Comparison of ENCODE assay signal across 16 cellular contexts in genomic region chr1:64940026-64940425, GRCh38. TPM values are rescaled to one million over a fixed set of nuclear protein-coding genes. Genes with fewer than 3 reads are reported as not detected.
DNase-seq lines count a peak whose midpoint lies in the region; ATAC-seq and TF ChIP-seq lines count a peak whose summit lies in the region.
"Had no signal": no experiment of that assay in that cellular context is flagged by ENCODE, and none has a peak within 500 bp of the region (broad histone marks: within the 10 kb centered on the region; RNA-seq: fewer than 3 reads in every experiment).

No MANE protein-coding gene starts in this region.

- peaks cover 3% of the 10 kb centered on the region for H3K9me3 Mint-ChIP-seq in activated CD4-positive, alpha-beta T cell treated with anti-CD3 and anti-CD28 coated beads for 36 hours (ENCODE audit: low read depth)
- no peaks in the 10 kb centered on the region for H3K9me3 Mint-ChIP-seq in endothelial cell (ENCODE audit: unreplicated experiment)
- peaks cover 0 to 1% of the 10 kb centered on the region in 2 donors for H3K9me3 Mint-ChIP-seq in stimulated activated naive B cell treated with anti-CD40 and anti-IgM and Interleukin-4, amounts not matched to agents 10 μg/mL and 1 μg/mL and 100 μg/mL, for 72 hours

- peaks cover 73% of the 10 kb centered on the region for H3K4me1 Mint-ChIP-seq in activated CD4-positive, alpha-beta T cell treated with anti-CD3 and anti-CD28 coated beads for 36 hours
- peaks cover 12% of the 10 kb centered on the region for H3K4me1 Mint-ChIP-seq in endothelial cell (ENCODE audit: unreplicated experiment)
- H3K4me1 Mint-ChIP-seq in stimulated activated naive B cell treated with anti-CD40 and anti-IgM and Interleukin-4, amounts not matched to agents 10 μg/mL and 1 μg/mL and 100 μg/mL, for 72 hours, result peaks cover 34 to 66% of the 10 kb centered on the region in 2 donors
- H3K4me1 Mint-ChIP-seq: mesothelial cell of epicardium had no signal

- CTCF ChIA-PET in activated CD4-positive, alpha-beta T cell treated with anti-CD3 and anti-CD28 coated beads for 36 hours (lab: Charles Lee), result interaction anchor here (0.7 to 1.6 kb wide), 4 partner anchors 20 to 135 kb away, joined by 3 to 5 read pairs (median 4); no protein-coding TSS in a partner anchor

- TF ChIP-seq CTCF in endothelial cell (IDR thresholded peaks at IDR 0.05; ENCODE audit: unreplicated experiment), result no peak

- intact Hi-C loops in activated CD4-positive, alpha-beta T cell treated with anti-CD3 and anti-CD28 coated beads for 36 hours (cut with DNase I, micrococcal nuclease), result loop anchor here in 1 of 2 experiments (2.0 kb wide), 1 partner anchor 15 kb away; no protein-coding TSS in a partner anchor

- H3K27ac Mint-ChIP-seq in activated CD4-positive, alpha-beta T cell treated with anti-CD3 and anti-CD28 coated beads for 36 hours, result peak overlapping the region; percentile 5
- peak overlapping the region; percentile 76 for H3K27ac Mint-ChIP-seq in endothelial cell (ENCODE audit: unreplicated experiment)
- H3K27ac Mint-ChIP-seq in stimulated activated naive B cell treated with anti-CD40 and anti-IgM and Interleukin-4, amounts not matched to agents 10 μg/mL and 1 μg/mL and 100 μg/mL, for 72 hours, result no peak overlapping the region
- H3K27ac Mint-ChIP-seq: mesothelial cell of epicardium had no signal

- no peaks in the 10 kb centered on the region for H3K27me3 Mint-ChIP-seq in activated CD4-positive, alpha-beta T cell treated with anti-CD3 and anti-CD28 coated beads for 36 hours
- peaks cover 2% of the 10 kb centered on the region for H3K27me3 Mint-ChIP-seq in endothelial cell (ENCODE audit: unreplicated experiment)
- H3K27me3 Mint-ChIP-seq in stimulated activated naive B cell treated with anti-CD40 and anti-IgM and Interleukin-4, amounts not matched to agents 10 μg/mL and 1 μg/mL and 100 μg/mL, for 72 hours, result no peaks in the 10 kb centered on the region

- no peak overlapping the region for H3K4me3 Mint-ChIP-seq in activated CD4-positive, alpha-beta T cell treated with anti-CD3 and anti-CD28 coated beads for 36 hours
- H3K4me3 Mint-ChIP-seq in endothelial cell (ENCODE audit: unreplicated experiment), result no peak overlapping the region
- no peak overlapping the region for H3K4me3 Mint-ChIP-seq in stimulated activated naive B cell treated with anti-CD40 and anti-IgM and Interleukin-4, amounts not matched to agents 10 μg/mL and 1 μg/mL and 100 μg/mL, for 72 hours
- H3K4me3 Mint-ChIP-seq: mesothelial cell of epicardium had no signal

- ATAC-seq in activated CD4-positive, alpha-beta T cell treated with anti-CD3 and anti-CD28 coated beads for 36 hours, result peak; percentile 81
- peak; percentile 57 to 58 for ATAC-seq in stimulated activated naive B cell treated with anti-CD40 and anti-IgM and Interleukin-4, amounts not matched to agents 10 μg/mL and 1 μg/mL and 100 μg/mL, for 72 hours (replicated peaks)
- ATAC-seq in GM18909 (IDR thresholded peaks at IDR 0.05; ENCODE audit: poor library complexity, unreplicated experiment) (no peak), HG03460 (IDR thresholded peaks at IDR 0.05; ENCODE audit: unreplicated experiment) (no peak)

- DNase-seq in activated CD4-positive, alpha-beta T cell treated with anti-CD3 and anti-CD28 coated beads for 36 hours, result no peak
- no peak for DNase-seq in activated CD4-positive, alpha-beta T cell treated with anti-CD3 and anti-CD28 coated beads for 4 hours
- DNase-seq in NCI-H526 treated with DMSO at 0.1 percent for 48 hours (lab: John Stamatoyannopoulos, UW) (peak; percentile 47), endothelial cell (ENCODE audit: low spot score) (no peak), islet precursor cell (no peak)
- DNase-seq in stimulated activated naive B cell treated with anti-CD40 and anti-IgM and Interleukin-4, amounts not matched to agents 10 μg/mL and 1 μg/mL and 100 μg/mL, for 72 hours, result no peak
- DNase-seq: activated CD4-positive, CD25-positive, alpha-beta regulatory T cell; amniotic stem cell; GDM1; GOT3; kidney; NCI-H2171; T-helper 1 cell had no signal

- H3K36me3 Mint-ChIP-seq in activated CD4-positive, alpha-beta T cell treated with anti-CD3 and anti-CD28 coated beads for 36 hours (ENCODE audit: low read depth), result peaks cover 18% of the 10 kb centered on the region
- no peaks in the 10 kb centered on the region for H3K36me3 Mint-ChIP-seq in endothelial cell (ENCODE audit: low read depth, unreplicated experiment)
- H3K36me3 Mint-ChIP-seq in stimulated activated naive B cell treated with anti-CD40 and anti-IgM and Interleukin-4, amounts not matched to agents 10 μg/mL and 1 μg/mL and 100 μg/mL, for 72 hours, result peaks cover 7 to 13% of the 10 kb centered on the region in 2 donors
- H3K36me3 Mint-ChIP-seq: mesothelial cell of epicardium had no signal

- POLR2A ChIA-PET in activated CD4-positive, alpha-beta T cell treated with anti-CD3 and anti-CD28 coated beads for 36 hours (lab: Charles Lee), result no interaction called here

RNA-seq across cellular contexts. Expression of gene JAK1, which starts 26.3 kb away (rescaled TPM):
- 100 to 1,000 TPM; 100 to 114 TPM for total RNA-seq in activated CD4-positive, alpha-beta T cell treated with anti-CD3 and anti-CD28 coated beads for 36 hours
- 202 TPM for total RNA-seq in endothelial cell (ENCODE audit: unreplicated experiment)

Comparison
In these comparisons a context has a peak if more than half of its experiments do, and no peak if none do; other contexts are left out.
1. ATAC-seq: peak in activated CD4-positive, alpha-beta T cell treated with anti-CD3 and anti-CD28 coated beads for 36 hours (single experiment) and stimulated activated naive B cell treated with anti-CD40 and anti-IgM and Interleukin-4, amounts not matched to agents 10 μg/mL and 1 μg/mL and 100 μg/mL, for 72 hours (2 of 2); none in GM18909 (single experiment) and HG03460 (single experiment).